Comparison of ENCODE assay signal across 8 cellular contexts in the genomic region with DNA sequence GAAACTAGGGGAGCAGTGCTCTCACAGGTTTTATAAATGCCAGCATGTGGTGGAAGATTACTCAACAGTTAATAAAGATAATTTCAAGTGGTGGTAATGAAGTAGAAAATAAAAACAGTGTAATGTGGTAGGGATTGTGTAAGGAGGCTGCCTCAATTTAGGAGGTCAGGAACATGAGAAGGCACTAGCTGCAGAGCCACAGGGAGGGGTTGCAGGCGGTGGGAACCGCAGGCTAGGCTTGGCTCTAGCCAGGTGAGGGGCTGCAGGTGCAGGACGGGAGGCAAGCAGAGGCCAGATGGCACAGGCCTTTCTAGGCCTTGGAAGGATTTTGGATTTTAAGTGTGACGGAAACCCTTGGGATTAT. TPM values are rescaled to one million over a fixed set of nuclear protein-coding genes. Genes with fewer than 3 reads are reported as not detected.
DNase-seq lines count a peak whose midpoint lies in the region; ATAC-seq and TF ChIP-seq lines count a peak whose summit lies in the region.

No MANE protein-coding gene starts in this region.

- H3K4me3 ChIP-seq in BLaER1 (peak overlapping the region; percentile 86), HL-60 (replicated peaks; ENCODE audit: insufficient read depth, low read length) (peak overlapping the region; percentile 96), esophagus squamous epithelium (peak overlapping the region; percentile 87 to 94 (median 90))

- H3K4me1 ChIP-seq in BLaER1, result peaks cover 27% of the 10 kb centered on the region
- peaks cover 15 to 49% (median 19%) of the 10 kb centered on the region in 3 donors for H3K4me1 ChIP-seq in esophagus squamous epithelium

- H3K9ac ChIP-seq in BLaER1, result peak overlapping the region; percentile 95; the same call in 1 of the 2 replicates

- TF ChIP-seq CTCF in HL-60 (IDR thresholded peaks at IDR 0.05; ENCODE audit: insufficient read depth, low read length), result no peak
- no peak for TF ChIP-seq CTCF in esophagus squamous epithelium (IDR thresholded peaks at IDR 0.05)
- TF ChIP-seq CTCF in neural crest cell (conservative IDR thresholded peaks at IDR 0.05), result no peak

- H3K9me3 Mint-ChIP-seq in neural crest cell, result peaks cover 3% of the 10 kb centered on the region

- WGBS in esophagus squamous epithelium, 2 donors, result 0 to 7% methylated on average over 4 of the region's 4 CpGs

- H3K4me3 Mint-ChIP-seq in neural crest cell, result peak overlapping the region; percentile 99

- no peak for TF ChIP-seq POLR2A in esophagus squamous epithelium (IDR thresholded peaks at IDR 0.05)

- peak overlapping the region; percentile 84 for H3K4me2 ChIP-seq in BLaER1

- H3K27me3 ChIP-seq in BLaER1, result no peaks in the 10 kb centered on the region
- H3K27me3 ChIP-seq in HL-60 (ENCODE audit: insufficient read depth, poor library complexity, severe bottlenecking), result no peaks in the 10 kb centered on the region
- no peaks in the 10 kb centered on the region for H3K27me3 ChIP-seq in esophagus squamous epithelium

- H3K27me3 Mint-ChIP-seq in neural crest cell (ENCODE audit: low read depth), result no peaks in the 10 kb centered on the region

- peaks cover 9% of the 10 kb centered on the region for H3K36me3 Mint-ChIP-seq in neural crest cell (ENCODE audit: low read depth)

- H3K9me3 ChIP-seq in BLaER1 (no peaks in the 10 kb centered on the region; the same call in 1 of the 2 replicates), esophagus squamous epithelium (no peaks in the 10 kb centered on the region)

- H3K27ac ChIP-seq in BLaER1 (0 out of 2 replicates have a peak overlapping the region, but pooled peaks have one; percentile 18), HL-60 (replicated peaks) (peak overlapping the region; percentile 99), esophagus squamous epithelium (peak overlapping the region; percentile 90 to 98 (median 96))

- intact Hi-C loops in esophagus squamous epithelium (cut with DNase I), result no loop called here

- peak; percentile 18 for ATAC-seq in GM18907 (IDR thresholded peaks at IDR 0.05; ENCODE audit: unreplicated experiment)

- H4K20me1 ChIP-seq in BLaER1, result peaks cover 6% of the 10 kb centered on the region; the same call in 1 of the 2 replicates

- H3K36me3 ChIP-seq in BLaER1 (peaks cover 24% of the 10 kb centered on the region), esophagus squamous epithelium (peaks cover 0 to 40% (median 0%) of the 10 kb centered on the region in 3 donors)

- H3K27ac Mint-ChIP-seq in neural crest cell (ENCODE audit: unreplicated experiment), result peak overlapping the region; percentile 19

- DNase-seq in HL-60 (ENCODE audit: low read depth in 1 of 2, low spot score in 1 of 2) (peak in 1 of 2 experiments; percentile 6), SW480 (ENCODE audit: low spot score) (peak; percentile 14), esophagus squamous epithelium (lab: John Stamatoyannopoulos, UW) (no peak), neural crest cell (ENCODE audit: low read depth, low spot score) (no peak), globus pallidus (ENCODE audit: low spot score) (no peak), NCI-H2196 treated with DMSO at 0.1 percent for 48 hours (lab: John Stamatoyannopoulos, UW; ENCODE audit: unreplicated experiment) (no peak)

- H3K4me1 Mint-ChIP-seq in neural crest cell, result peaks cover 18% of the 10 kb centered on the region

RNA-seq across cellular contexts. Expression of a gene that starts 0.8 kb away (rescaled TPM):
- 10 to 100 TPM in 2 of 4 donors, 1 to 10 TPM in 2; 8.6 to 29.8 (median 9.8) TPM for total RNA-seq in esophagus squamous epithelium
- 7.3 and 8.0 TPM in 2 replicates for total RNA-seq in neural crest cell

RNA-seq across cellular contexts. Expression of a gene that starts 0.9 kb away (rescaled TPM):
- 10 to 100 TPM; 23.3 to 70.4 (median 49.4) TPM for total RNA-seq in esophagus squamous epithelium
- 39.8 and 46.7 TPM in 2 replicates for total RNA-seq in neural crest cell

Comparison
In these comparisons a context has a peak if more than half of its experiments do, and no peak if none do; other contexts are left out.
1. H3K27ac ChIP-seq: peak in every context shown above with its lines; median percentile 99 in HL-60; 96 in esophagus squamous epithelium; 18 in BLaER1.